In genomic region chr17:15341385-15341849, GRCh38 we compare ENCODE assay signal across 1 cellular context.
TF ChIP-seq lines count a peak whose summit lies in the region.

TEKT3 (minus strand) TSS chr17:15341597; CDS start chr17:15331585, 10,012 bp downstream.

TF ChIP-seq in K562, 482 proteins besides CTCF, POLR2A, EP300 and RAD21 (continued from another document):
- no peak for TF ChIP-seq CLOCK (CRISPR knock-in tag; IDR thresholded peaks at IDR 0.05; ENCODE audit: borderline replicate concordance)
TF ChIP-seq in K562: peak in this region for 10.
